Comparison of ENCODE assay signal across 30 cellular contexts in genomic region chr1:63937623-63938022, GRCh38.
DNase-seq lines count a peak whose midpoint lies in the region; ATAC-seq and TF ChIP-seq lines count a peak whose summit lies in the region.
"Had no signal": no experiment of that assay in that cellular context is flagged by ENCODE, and none has a peak within 500 bp of the region (broad histone marks: within the 10 kb centered on the region; RNA-seq: fewer than 3 reads in every experiment).

No MANE protein-coding gene starts in this region.

- H3K27ac Mint-ChIP-seq in naive thymus-derived CD8-positive, alpha-beta T cell = no peak overlapping the region
- H3K27ac Mint-ChIP-seq: activated CD8-positive, alpha-beta T cell treated with anti-CD3 and anti-CD28 coated beads for 36 hours; activated naive CD8-positive, alpha-beta T cell; endodermal cell had no signal

- H3K4me1 ChIP-seq in OCI-LY3 (ENCODE audit: low read length) (peaks cover 20% of the 10 kb centered on the region), gastrocnemius medialis (peaks cover 10 to 15% of the 10 kb centered on the region in 2 donors), colonic mucosa (no peaks in the 10 kb centered on the region)
- H3K4me1 ChIP-seq: vagina had no signal

- H3K4me3 ChIP-seq in OCI-LY3 (ENCODE audit: low read length) = peak overlapping the region; percentile 31; the same call in 1 of the 2 replicates
- no peak overlapping the region for H3K4me3 ChIP-seq in gastrocnemius medialis
- H3K4me3 ChIP-seq in colonic mucosa = no peak overlapping the region
- H3K4me3 ChIP-seq: hepatocyte, sigmoid colon, thoracic aorta, vagina had no signal

- H2AFZ ChIP-seq in OCI-LY3 (ENCODE audit: low read depth, low read length) = peak overlapping the region; percentile 41
- H2AFZ ChIP-seq: hepatocyte had no signal

- ATAC-seq in GM19438 (IDR thresholded peaks at IDR 0.05; ENCODE audit: low read depth, unreplicated experiment) = peak; percentile 45
- peak; percentile 44 for ATAC-seq in HG02943 (IDR thresholded peaks at IDR 0.05; ENCODE audit: low read depth, unreplicated experiment)
- no peak for ATAC-seq in naive thymus-derived CD8-positive, alpha-beta T cell
- no peak for ATAC-seq in gastrocnemius medialis
- ATAC-seq: activated CD4-positive, CD25-positive, alpha-beta regulatory T cell treated with anti-CD3 and anti-CD28 coated beads, Interleukin-2, amount 50 U/mL, for 24 hours; activated CD8-positive, alpha-beta T cell treated with anti-CD3 and anti-CD28 coated beads for 36 hours; esophagus mucosa; left cardiac atrium; stimulated activated naive CD8-positive, alpha-beta T cell treated with anti-CD3 and anti-CD28 coated beads, Interleukin-15, Interleukin-2, amounts not matched to agents 100 U/mL and 50 U/mL, for 24 hours had no signal

- DNase-seq in renal cortical epithelial cell (ENCODE audit: low read depth) = peak; percentile 53
- DNase-seq in naive thymus-derived CD8-positive, alpha-beta T cell = no peak
- no peak for DNase-seq in NCI-H146 treated with DMSO at 0.1 percent for 48 hours (lab: John Stamatoyannopoulos, UW; ENCODE audit: unreplicated experiment)
- no peak for DNase-seq in gastrocnemius medialis
- no peak for DNase-seq in colonic mucosa
- DNase-seq: activated CD8-positive, alpha-beta T cell treated with anti-CD3 and anti-CD28 coated beads for 36 hours; anterior cingulate cortex; C1 segment of cervical spinal cord; COR-L47; DND-41; endodermal cell; foreskin melanocyte; GOT3; left cardiac atrium; NCI-H146; posterior cingulate gyrus; RPMI8226; sigmoid colon; stimulated activated CD4-positive, alpha-beta T cell treated with anti-CD3 and anti-CD28 coated beads, Interleukin-4, amount 100 ng/mL, for 4 hours; stimulated activated naive CD8-positive, alpha-beta T cell treated with anti-CD3 and anti-CD28 coated beads, Interleukin-15, Interleukin-2, amounts not matched to agents 100 U/mL and 50 U/mL, for 24 hours; T-helper 1 cell had no signal

- H3K9me3 Mint-ChIP-seq in naive thymus-derived CD8-positive, alpha-beta T cell = no peaks in the 10 kb centered on the region
- H3K9me3 Mint-ChIP-seq: activated CD8-positive, alpha-beta T cell treated with anti-CD3 and anti-CD28 coated beads for 36 hours; endodermal cell had no signal

- TF ChIP-seq POLR2A in gastrocnemius medialis (IDR thresholded peaks at IDR 0.05) = no peak

- no peak for TF ChIP-seq CTCF in OCI-LY3 (IDR thresholded peaks at IDR 0.05; ENCODE audit: low read depth, low read length)
- TF ChIP-seq CTCF in gastrocnemius medialis (IDR thresholded peaks at IDR 0.05 in 4 of 5, conservative IDR thresholded peaks at IDR 0.05 in 1 of 5) = no peak
- no peak for TF ChIP-seq CTCF in colonic mucosa (IDR thresholded peaks at IDR 0.05)

- H3K4me3 Mint-ChIP-seq in naive thymus-derived CD8-positive, alpha-beta T cell = no peak overlapping the region
- H3K4me3 Mint-ChIP-seq: activated CD8-positive, alpha-beta T cell treated with anti-CD3 and anti-CD28 coated beads for 36 hours; activated naive CD8-positive, alpha-beta T cell; endodermal cell had no signal

- H3K27me3 ChIP-seq in OCI-LY3 (ENCODE audit: low read depth, low read length) (no peaks in the 10 kb centered on the region), gastrocnemius medialis (no peaks in the 10 kb centered on the region), colonic mucosa (no peaks in the 10 kb centered on the region)
- H3K27me3 ChIP-seq: hepatocyte, sigmoid colon, vagina had no signal

- peak overlapping the region; percentile 34; the same call in 1 of the 2 replicates for H3K9ac ChIP-seq in OCI-LY3 (ENCODE audit: low read length)
- no peak overlapping the region for H3K9ac ChIP-seq in colonic mucosa (ENCODE audit: low read depth in 2 of 2, low read length in 2 of 2)

- POLR2A ChIA-PET in naive thymus-derived CD8-positive, alpha-beta T cell (lab: Charles Lee) = no interaction called here

- intact Hi-C loops in gastrocnemius medialis (cut with DNase I; ENCODE audit: low total_unique reads) = no loop called here
- intact Hi-C loops in colonic mucosa (cut with DNase I) = no loop called here

- no peaks in the 10 kb centered on the region for H3K79me2 ChIP-seq in OCI-LY3 (ENCODE audit: low read length)

- peak overlapping the region; percentile 53 for H3K4me2 ChIP-seq in OCI-LY3 (ENCODE audit: low read length)
- H3K4me2 ChIP-seq: hepatocyte had no signal

- no peaks in the 10 kb centered on the region for H4K20me1 ChIP-seq in OCI-LY3 (ENCODE audit: insufficient read depth, low read length)

- in situ Hi-C loops in gastrocnemius medialis (cut with MboI; ENCODE audit: low sequenced_read_pairs in 4 of 4) = loop anchor here in 3 of 4 donors (10.0 to 25.0 kb wide), 2 partner anchors 197 to 200 kb away; no protein-coding TSS in a partner anchor

- H3K27ac ChIP-seq in OCI-LY3 (ENCODE audit: low read length) (peak overlapping the region; percentile 39), gastrocnemius medialis (no peak overlapping the region), colonic mucosa (no peak overlapping the region)
- H3K27ac ChIP-seq: hepatocyte, sigmoid colon, vagina had no signal

- H3K36me3 Mint-ChIP-seq in naive thymus-derived CD8-positive, alpha-beta T cell = no peaks in the 10 kb centered on the region
- H3K36me3 Mint-ChIP-seq: activated naive CD8-positive, alpha-beta T cell had no signal

- H3K36me3 ChIP-seq in OCI-LY3 (replicated peaks; ENCODE audit: low read depth, low read length) = no peaks in the 10 kb centered on the region
- no peaks in the 10 kb centered on the region for H3K36me3 ChIP-seq in gastrocnemius medialis
- H3K36me3 ChIP-seq in colonic mucosa = no peaks in the 10 kb centered on the region
- H3K36me3 ChIP-seq: sigmoid colon, thoracic aorta, vagina had no signal

- H3K9me3 ChIP-seq in OCI-LY3 (ENCODE audit: insufficient read depth, low read length) = no peaks in the 10 kb centered on the region
- no peaks in the 10 kb centered on the region for H3K9me3 ChIP-seq in gastrocnemius medialis
- no peaks in the 10 kb centered on the region for H3K9me3 ChIP-seq in colonic mucosa
- H3K9me3 ChIP-seq: sigmoid colon, thoracic aorta, vagina had no signal

- peaks cover 0 to 2% (median 0%) of the 10 kb centered on the region in 5 donors for H3K27me3 Mint-ChIP-seq in naive thymus-derived CD8-positive, alpha-beta T cell
- H3K27me3 Mint-ChIP-seq: activated naive CD8-positive, alpha-beta T cell had no signal

- peaks cover 0 to 5% (median 0%) of the 10 kb centered on the region in 4 donors for H3K4me1 Mint-ChIP-seq in naive thymus-derived CD8-positive, alpha-beta T cell

Comparison
In these comparisons a context has a peak if more than half of its experiments do, and no peak if none do; other contexts are left out.
1. ATAC-seq: peak in GM19438 (single experiment) and HG02943 (single experiment); none in naive thymus-derived CD8-positive, alpha-beta T cell (0 of 2) and gastrocnemius medialis (0 of 2).